Comparison of ENCODE assay signal across 10 cellular contexts in genomic region chr11:44623321-44623715, GRCh38. TPM values are rescaled to one million over a fixed set of nuclear protein-coding genes. Genes with fewer than 3 reads are reported as not detected.
DNase-seq lines count a peak whose midpoint lies in the region; ATAC-seq, FAIRE-seq and TF ChIP-seq lines count a peak whose summit lies in the region.
"Had no signal": no experiment of that assay in that cellular context is flagged by ENCODE, and none has a peak within 500 bp of the region (broad histone marks: within the 10 kb centered on the region; RNA-seq: fewer than 3 reads in every experiment).

No MANE protein-coding gene starts in this region.

- H3K27ac Mint-ChIP-seq in activated CD4-positive, alpha-beta T cell treated with anti-CD3 and anti-CD28 coated beads, Interleukin-2, amount 10 ng/mL, durations not matched to agents 7 days and 5 days = peak overlapping the region; percentile 5

- TF ChIP-seq POLR2A in GM12892 (IDR thresholded peaks at IDR 0.05; ENCODE audit: low read depth, low read length) = peak; percentile 64; the same call in 1 of the 2 replicates

- H3K4me3 Mint-ChIP-seq in activated CD4-positive, alpha-beta T cell treated with anti-CD3 and anti-CD28 coated beads, Interleukin-2, amount 10 ng/mL, durations not matched to agents 7 days and 5 days = no peak overlapping the region

- H3K9me3 Mint-ChIP-seq in activated CD4-positive, alpha-beta T cell treated with anti-CD3 and anti-CD28 coated beads, Interleukin-2, amount 10 ng/mL, durations not matched to agents 7 days and 5 days = no peaks in the 10 kb centered on the region

- POLR2A ChIA-PET in activated CD4-positive, alpha-beta T cell treated with anti-CD3 and anti-CD28 coated beads, Interleukin-2, amount 10 ng/mL, durations not matched to agents 7 days and 5 days (lab: Charles Lee) = no interaction called here

- ATAC-seq in GM19035 (IDR thresholded peaks at IDR 0.05; ENCODE audit: unreplicated experiment) = no peak

- peaks cover 6% of the 10 kb centered on the region for H3K36me3 Mint-ChIP-seq in activated CD4-positive, alpha-beta T cell treated with anti-CD3 and anti-CD28 coated beads, Interleukin-2, amount 10 ng/mL, durations not matched to agents 7 days and 5 days (ENCODE audit: low read depth)

- FAIRE-seq in GM12892 (lab: Jason Lieb, UNC) = peak; percentile 80

- H3K4me1 Mint-ChIP-seq in activated CD4-positive, alpha-beta T cell treated with anti-CD3 and anti-CD28 coated beads, Interleukin-2, amount 10 ng/mL, durations not matched to agents 7 days and 5 days = peaks cover 18% of the 10 kb centered on the region

- no peaks in the 10 kb centered on the region for H3K27me3 Mint-ChIP-seq in activated CD4-positive, alpha-beta T cell treated with anti-CD3 and anti-CD28 coated beads, Interleukin-2, amount 10 ng/mL, durations not matched to agents 7 days and 5 days

- peak; percentile 10 for DNase-seq in GM12892 (ENCODE audit: insufficient read length)
- peak; percentile 5 for DNase-seq in activated CD4-positive, alpha-beta T cell treated with anti-CD3 and anti-CD28 coated beads, Interleukin-2, amount 10 ng/mL, durations not matched to agents 7 days and 5 days
- peak; percentile 76 for DNase-seq in cardiac septum (ENCODE audit: low spot score)
- peak; percentile 21 for DNase-seq in stimulated activated CD8-positive, alpha-beta memory T cell treated with anti-CD3 and anti-CD28 coated beads, Interleukin-4, amount 100 ng/mL, for 48 hours
- no peak for DNase-seq in amniotic stem cell (lab: John Stamatoyannopoulos, UW)
- DNase-seq in stimulated activated naive CD4-positive, alpha-beta T cell (lab: John Stamatoyannopoulos, UW) = no peak
- DNase-seq in stimulated activated CD4-positive, alpha-beta T cell treated with anti-CD3 and anti-CD28 coated beads, Interleukin-1b, Interleukin-23, amount 100 ng/mL, for 48 hours = no peak
- DNase-seq: left cardiac atrium, NCI-H1048 had no signal

- intact Hi-C loops in cardiac septum (cut with DNase I) = loop anchor here (5.0 kb wide), 2 partner anchors 269 to 484 kb away; no protein-coding TSS in a partner anchor

- CTCF ChIA-PET in activated CD4-positive, alpha-beta T cell treated with anti-CD3 and anti-CD28 coated beads, Interleukin-2, amount 10 ng/mL, durations not matched to agents 7 days and 5 days (lab: Charles Lee) = interaction anchor here (1.7 to 2.2 kb wide), 3 partner anchors 11 to 65 kb away, joined by 3 to 11 read pairs (median 4); no protein-coding TSS in a partner anchor

RNA-seq across cellular contexts. Expression of gene CD82, which starts 57.9 kb away (rescaled TPM):
- polyA plus RNA-seq in GM12892 (2012; ENCODE audit: missing spikeins) = 109 TPM
- 100 to 1,000 TPM; 126 to 128 TPM for total RNA-seq in activated CD4-positive, alpha-beta T cell treated with anti-CD3 and anti-CD28 coated beads, Interleukin-2, amount 10 ng/mL, durations not matched to agents 7 days and 5 days
- total RNA-seq in cardiac septum = 27.9 TPM

Comparison
In these comparisons a context has a peak if more than half of its experiments do, and no peak if none do; other contexts are left out.
1. DNase-seq: peak in GM12892 (single experiment), activated CD4-positive, alpha-beta T cell treated with anti-CD3 and anti-CD28 coated beads, Interleukin-2, amount 10 ng/mL, durations not matched to agents 7 days and 5 days (single experiment), cardiac septum (single experiment) and stimulated activated CD8-positive, alpha-beta memory T cell treated with anti-CD3 and anti-CD28 coated beads, Interleukin-4, amount 100 ng/mL, for 48 hours (single experiment); none in amniotic stem cell (single experiment), stimulated activated naive CD4-positive, alpha-beta T cell (0 of 6) and stimulated activated CD4-positive, alpha-beta T cell treated with anti-CD3 and anti-CD28 coated beads, Interleukin-1b, Interleukin-23, amount 100 ng/mL, for 48 hours (single experiment).